Comparison of ENCODE assay signal across 20 cellular contexts in the genomic region with DNA sequence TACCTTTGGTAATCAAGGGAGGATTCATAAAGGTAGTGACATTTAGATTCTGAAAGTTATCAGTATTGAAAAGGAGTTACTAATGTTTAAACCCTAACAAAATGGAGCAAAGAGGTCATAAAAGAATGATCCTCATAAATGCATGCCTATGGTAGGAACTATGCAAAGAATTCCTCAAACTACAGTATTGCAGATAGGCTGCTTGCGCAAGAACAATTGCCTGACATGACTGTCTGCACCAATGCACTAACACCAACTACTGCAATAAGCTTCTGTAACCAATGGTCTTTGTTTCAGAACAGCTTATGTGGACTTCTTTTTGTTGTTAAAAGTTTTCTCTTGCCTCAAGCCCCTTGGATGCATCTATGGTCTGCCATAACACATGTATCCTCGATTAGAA.
A peak's percentile ranks its signal among the peaks of the same experiment; 100 is the strongest.
DNase-seq lines count a peak whose midpoint lies in the region; TF ChIP-seq lines count a peak whose summit lies in the region.
"Had no signal": no experiment of that assay in that cellular context is flagged by ENCODE, and none has a peak within 500 bp of the region (broad histone marks: within the 10 kb centered on the region; RNA-seq: fewer than 3 reads in every experiment).

No MANE protein-coding gene starts in this region.

- no peak overlapping the region for H2AFZ ChIP-seq in hepatocyte

- no peak overlapping the region for H3K27ac ChIP-seq in hepatocyte
- H3K27ac ChIP-seq: body of pancreas, psoas muscle, thyroid gland had no signal

- H3K4me3 ChIP-seq in astrocyte of the spinal cord (ENCODE audit: low read depth, low read length) (no peak overlapping the region), hepatocyte (no peak overlapping the region)
- H3K4me3 ChIP-seq: body of pancreas, GM12878, psoas muscle, thyroid gland had no signal

- no peaks in the 10 kb centered on the region for H3K9me3 ChIP-seq in hepatocyte (ENCODE audit: low read depth)
- H3K9me3 ChIP-seq: BE2C, body of pancreas, psoas muscle, thyroid gland had no signal

- H3K9me2 ChIP-seq in hepatocyte (replicated peaks; ENCODE audit: insufficient read depth), result no peaks in the 10 kb centered on the region

- H3K36me3 ChIP-seq in hepatocyte (replicated peaks; ENCODE audit: insufficient read depth, low read depth), result no peaks in the 10 kb centered on the region
- H3K36me3 ChIP-seq: BE2C, thyroid gland had no signal

- peak overlapping the region; percentile 0 for H3K4me2 ChIP-seq in hepatocyte

- no peaks in the 10 kb centered on the region for H4K20me1 ChIP-seq in hepatocyte (ENCODE audit: insufficient read depth, poor library complexity, severe bottlenecking)

- peaks cover 6% of the 10 kb centered on the region for H3K4me1 ChIP-seq in hepatocyte (ENCODE audit: insufficient read depth)
- H3K4me1 ChIP-seq: BE2C, body of pancreas, psoas muscle, thyroid gland had no signal

- DNase-seq in AG08396 (ENCODE audit: low spot score) (peak; percentile 2), HT-29 (ENCODE audit: low spot score) (peak; percentile 21), astrocyte of the spinal cord (ENCODE audit: low read depth, low spot score) (peak; percentile 29), hepatocyte (ENCODE audit: low spot score) (peak; percentile 44), NK-92 (lab: John Stamatoyannopoulos, UW; ENCODE audit: unreplicated experiment) (no peak), NCI-H446 (lab: John Stamatoyannopoulos, UW) (no peak), DMS53 treated with DMSO at 0.1 percent for 48 hours (lab: John Stamatoyannopoulos, UW; ENCODE audit: unreplicated experiment) (no peak), NCI-H82 treated with DMSO at 0.1 percent for 48 hours (lab: John Stamatoyannopoulos, UW; ENCODE audit: unreplicated experiment) (no peak)
- DNase-seq: activated CD4-positive, alpha-beta T cell treated with anti-CD3 and anti-CD28 coated beads, Interleukin-2, amount 50 U/mL, for 4 hours; BE2C; body of pancreas; DMS79; effector CD4-positive, alpha-beta T cell; glutamatergic neuron; KBM-7; naive B cell; NCI-H526 treated with DMSO at 0.1 percent for 48 hours; psoas muscle; thyroid gland had no signal

- WGBS in hepatocyte (ENCODE audit: low lambda C conversion rate, missing lambda C conversion rate), result 72% methylated on average over 2 of the region's 2 CpGs

- no peaks in the 10 kb centered on the region for H3K27me3 ChIP-seq in hepatocyte
- H3K27me3 ChIP-seq: BE2C, body of pancreas, thyroid gland had no signal

- no peak for TF ChIP-seq CTCF in astrocyte of the spinal cord (IDR thresholded peaks at IDR 0.05; ENCODE audit: low read depth, low read length)
- no peak for TF ChIP-seq CTCF in hepatocyte (IDR thresholded peaks at IDR 0.05; ENCODE audit: poor library complexity)

- H3K79me2 ChIP-seq in hepatocyte, result no peaks in the 10 kb centered on the region

- in situ Hi-C loops in astrocyte of the spinal cord (cut with HindIII; ENCODE audit: low sequenced_read_pairs), result no loop called here

Comparison
In these comparisons a context has a peak if more than half of its experiments do, and no peak if none do; other contexts are left out.
1. DNase-seq: peak in AG08396 (single experiment), HT-29 (single experiment), astrocyte of the spinal cord (single experiment) and hepatocyte (single experiment); none in NK-92 (single experiment), NCI-H446 (0 of 2), DMS53 treated with DMSO at 0.1 percent for 48 hours (single experiment) and NCI-H82 treated with DMSO at 0.1 percent for 48 hours (single experiment).